In genomic region chr11:88284306-88285057, GRCh38 we compare ENCODE assay signal across 22 cellular contexts. TPM values are rescaled to one million over a fixed set of nuclear protein-coding genes. Genes with fewer than 3 reads are reported as not detected.
DNase-seq lines count a peak whose midpoint lies in the region; ATAC-seq, FAIRE-seq and TF ChIP-seq lines count a peak whose summit lies in the region.
"Had no signal": no experiment of that assay in that cellular context is flagged by ENCODE, and none has a peak within 500 bp of the region (broad histone marks: within the 10 kb centered on the region; RNA-seq: fewer than 3 reads in every experiment).

No MANE protein-coding gene starts in this region.

- H3K27ac Mint-ChIP-seq in central memory CD8-positive, alpha-beta T cell (ENCODE audit: low read depth): peak overlapping the region; percentile 30
- H3K27ac Mint-ChIP-seq: endodermal cell had no signal

- FAIRE-seq in kidney (lab: Jason Lieb, UNC): peak; percentile 35
- FAIRE-seq: A204.1 had no signal

- no peak for TF ChIP-seq POLR2A in adrenal gland (IDR thresholded peaks at IDR 0.05)

- H3K4me1 ChIP-seq in kidney (ENCODE audit: control insufficient read depth in 1 of 2, insufficient read depth in 1 of 2, low read depth in 1 of 2, low read length in 2 of 2) (peaks cover 5 to 7% of the 10 kb centered on the region in 2 donors), adrenal gland (replicated peaks in 1 of 2) (peaks cover 0 to 21% of the 10 kb centered on the region in 2 donors)
- H3K4me1 ChIP-seq: Caco-2 had no signal

- no peak overlapping the region for H3K4me3 Mint-ChIP-seq in central memory CD8-positive, alpha-beta T cell
- H3K4me3 Mint-ChIP-seq: endodermal cell; stimulated activated effector memory CD8-positive, alpha-beta T cell treated with anti-CD3 and anti-CD28 coated beads, Interleukin-12 subunit alpha, Interleukin-12 subunit beta, amount 100 ng/mL, for 72 hours had no signal

- no peaks in the 10 kb centered on the region for H3K9me3 ChIP-seq in kidney (ENCODE audit: control insufficient read depth in 1 of 2, low read length in 2 of 2)
- no peaks in the 10 kb centered on the region for H3K9me3 ChIP-seq in adrenal gland (replicated peaks in 1 of 3)
- H3K9me3 ChIP-seq: Caco-2, neutrophil, testis had no signal

- H3K9ac ChIP-seq in kidney (ENCODE audit: low read length in 2 of 2): no peak overlapping the region

- no peaks in the 10 kb centered on the region for H3K36me3 ChIP-seq in kidney (ENCODE audit: control insufficient read depth in 1 of 2, insufficient read depth in 2 of 2, low read length in 2 of 2)
- H3K36me3 ChIP-seq in adrenal gland (replicated peaks in 1 of 2): no peaks in the 10 kb centered on the region
- H3K36me3 ChIP-seq: WERI-Rb-1 had no signal

- no peak for TF ChIP-seq CTCF in kidney (IDR thresholded peaks at IDR 0.05; ENCODE audit: borderline replicate concordance, extremely low read depth, insufficient read depth)
- TF ChIP-seq CTCF in adrenal gland (IDR thresholded peaks at IDR 0.05): no peak

- H3K36me3 Mint-ChIP-seq in central memory CD8-positive, alpha-beta T cell (ENCODE audit: insufficient read depth): peaks cover 14% of the 10 kb centered on the region

- intact Hi-C loops in kidney (cut with DNase I): no loop called here
- intact Hi-C loops in adrenal gland (cut with DNase I): no loop called here

- no peaks in the 10 kb centered on the region for H3K9me3 Mint-ChIP-seq in central memory CD8-positive, alpha-beta T cell
- H3K9me3 Mint-ChIP-seq: endodermal cell had no signal

- no peaks in the 10 kb centered on the region for H3K27me3 ChIP-seq in adrenal gland
- H3K27me3 ChIP-seq: neutrophil, testis had no signal

- no peaks in the 10 kb centered on the region for H3K27me3 Mint-ChIP-seq in central memory CD8-positive, alpha-beta T cell

- H3K4me1 Mint-ChIP-seq in central memory CD8-positive, alpha-beta T cell: peaks cover 9% of the 10 kb centered on the region

- H3K27ac ChIP-seq in kidney (ENCODE audit: low read depth in 2 of 2, low read length in 2 of 2) (no peak overlapping the region), adrenal gland (no peak overlapping the region)
- H3K27ac ChIP-seq: HL-60, neutrophil, WERI-Rb-1 had no signal

- ATAC-seq in central memory CD8-positive, alpha-beta T cell (replicated peaks; ENCODE audit: extremely low read depth, poor library complexity, severe bottlenecking): no peak
- ATAC-seq: stimulated activated effector memory CD8-positive, alpha-beta T cell treated with anti-CD3 and anti-CD28 coated beads, Interleukin-12 subunit alpha, Interleukin-12 subunit beta, amount 100 ng/mL, for 72 hours had no signal

- peak; percentile 14 for DNase-seq in NCI-H2171 treated with DMSO at 0.1 percent for 48 hours (lab: John Stamatoyannopoulos, UW)
- no peak for DNase-seq in NCI-H2171 (lab: John Stamatoyannopoulos, UW)
- peak; percentile 53 for DNase-seq in NCI-H1105 (lab: John Stamatoyannopoulos, UW)
- DNase-seq in central memory CD8-positive, alpha-beta T cell (ENCODE audit: low spot score in 2 of 2): no peak
- DNase-seq in kidney: no peak
- no peak for DNase-seq in activated gamma-delta T cell (lab: John Stamatoyannopoulos, UW)
- DNase-seq in adrenal gland: no peak
- DNase-seq in NOMO-1 (lab: John Stamatoyannopoulos, UW; ENCODE audit: unreplicated experiment in 2 of 2): no peak
- DNase-seq: activated CD4-positive, alpha-beta T cell treated with anti-CD3 and anti-CD28 coated beads, Interleukin-2, amount 50 U/mL, for 48 hours; activated naive CD4-positive, alpha-beta T cell; anterior cingulate cortex; Caco-2; endodermal cell; foreskin melanocyte; kidney glomerular epithelial cell; retina; testis; WERI-Rb-1 had no signal

- H3K4me3 ChIP-seq in kidney (ENCODE audit: low read length in 2 of 2): no peak overlapping the region
- no peak overlapping the region for H3K4me3 ChIP-seq in adrenal gland
- H3K4me3 ChIP-seq: testis had no signal

RNA-seq across cellular contexts. Expression of gene CTSC, which starts 53.1 kb away (rescaled TPM):
- total RNA-seq in kidney: 187 TPM
- 191 TPM for polyA plus RNA-seq in kidney (ENCODE audit: insufficient read depth, low read depth, low replicate concordance)
- total RNA-seq in adrenal gland: 100 to 1,000 TPM in 6 of 8 donors, 10 to 100 TPM in 2; 73.6 to 230 (median 147) TPM
- 100 to 1,000 TPM in 1 of 3 donors, 10 to 100 TPM in 2; 44.6 to 102 (median 83.1) TPM for polyA plus RNA-seq in adrenal gland

Comparison
In these comparisons a context has a peak if more than half of its experiments do, and no peak if none do; other contexts are left out.
1. DNase-seq: peak in NCI-H2171 treated with DMSO at 0.1 percent for 48 hours (single experiment) and NCI-H1105 (single experiment); none in NCI-H2171 (single experiment), central memory CD8-positive, alpha-beta T cell (0 of 2), kidney (single experiment), activated gamma-delta T cell (single experiment), adrenal gland (0 of 7) and NOMO-1 (0 of 2).